ENCODE assay signal across 9 cellular contexts in the genomic region with DNA sequence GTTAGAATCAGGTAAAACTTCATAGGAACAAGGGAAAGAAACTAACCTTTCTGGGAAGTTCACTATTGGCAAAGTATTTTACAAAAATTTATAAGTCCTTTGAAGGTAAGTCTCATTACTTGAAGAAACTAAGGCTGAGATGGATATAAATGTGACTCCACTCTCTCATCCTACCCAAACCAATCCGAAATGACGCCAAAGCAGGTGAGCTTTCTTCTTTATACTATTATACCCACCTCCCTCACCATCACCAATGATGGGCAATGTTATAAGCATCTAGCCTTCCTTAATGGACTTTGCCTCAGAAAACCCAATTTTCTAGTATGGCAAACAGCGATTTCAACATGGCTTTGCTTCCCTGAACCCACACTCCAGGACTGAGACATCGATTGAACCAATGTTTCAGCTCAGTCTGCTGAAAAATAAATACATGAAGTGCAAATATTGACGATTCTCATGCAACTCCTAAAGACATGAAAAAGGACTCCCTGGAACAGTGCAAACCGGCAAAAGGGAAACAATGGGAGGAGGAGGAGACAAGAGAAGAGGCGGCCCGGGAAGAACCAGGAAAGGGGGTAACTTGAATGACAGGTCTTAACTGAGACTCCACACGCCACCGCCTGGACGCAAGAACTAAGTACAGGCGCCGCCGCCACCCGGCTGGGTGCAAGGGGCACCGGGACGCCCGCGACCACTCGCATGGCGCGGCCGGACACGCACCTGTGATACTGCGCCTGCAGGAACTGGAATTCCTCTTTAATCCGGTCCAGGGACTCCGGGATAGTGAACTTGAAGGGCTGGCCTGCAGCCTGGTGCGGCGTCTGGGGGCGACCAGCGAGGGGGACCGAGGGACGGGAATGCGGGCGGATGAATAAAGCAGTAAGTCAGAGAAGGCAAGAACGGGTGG. TPM values are rescaled to one million over a fixed set of nuclear protein-coding genes. Genes with fewer than 3 reads are reported as not detected.
DNase-seq lines count a peak whose midpoint lies in the region; ATAC-seq and TF ChIP-seq lines count a peak whose summit lies in the region.
"Had no signal": no experiment of that assay in that cellular context is flagged by ENCODE, and none has a peak within 500 bp of the region (broad histone marks: within the 10 kb centered on the region; RNA-seq: fewer than 3 reads in every experiment).

No MANE protein-coding gene starts in this region.

- H3K79me2 ChIP-seq in mesendoderm (ENCODE audit: control insufficient read depth, insufficient read depth, low read length): peaks cover 62% of the 10 kb centered on the region

- H3K9me3 Mint-ChIP-seq in CD4-positive, CD25-positive, alpha-beta regulatory T cell: peaks cover 0 to 4% (median 0%) of the 10 kb centered on the region in 7 donors
- H3K9me3 Mint-ChIP-seq in activated CD4-positive, alpha-beta T cell treated with anti-CD3 and anti-CD28 coated beads, Interleukin-2, amount 10 ng/mL, durations not matched to agents 7 days and 5 days: no peaks in the 10 kb centered on the region

- H3K27ac Mint-ChIP-seq in CD4-positive, CD25-positive, alpha-beta regulatory T cell: no peak overlapping the region
- peak overlapping the region; percentile 9 for H3K27ac Mint-ChIP-seq in activated CD4-positive, alpha-beta T cell treated with anti-CD3 and anti-CD28 coated beads, Interleukin-2, amount 10 ng/mL, durations not matched to agents 7 days and 5 days

- no CpG with 5 or more reads among the region's 36 CpGs for WGBS in mesendoderm (ENCODE audit: extremely low coverage, insufficient coverage, low lambda C conversion rate)

- no peak overlapping the region for H3K4me3 ChIP-seq in CD4-positive, CD25-positive, alpha-beta regulatory T cell (ENCODE audit: low read depth, low read length)
- peak overlapping the region; percentile 79 for H3K4me3 ChIP-seq in mesendoderm (ENCODE audit: low read length)
- H3K4me3 ChIP-seq: K562 had no signal

- no peak overlapping the region for H3K4ac ChIP-seq in mesendoderm (ENCODE audit: low read depth, low read length)

- peaks cover 18% of the 10 kb centered on the region for H3K27me3 Mint-ChIP-seq in CD4-positive, CD25-positive, alpha-beta regulatory T cell
- peaks cover 32% of the 10 kb centered on the region for H3K27me3 Mint-ChIP-seq in activated CD4-positive, alpha-beta T cell treated with anti-CD3 and anti-CD28 coated beads, Interleukin-2, amount 10 ng/mL, durations not matched to agents 7 days and 5 days

- H3K23ac ChIP-seq in mesendoderm (ENCODE audit: low read length): no peak overlapping the region

- peak overlapping the region; percentile 98 for H3K18ac ChIP-seq in mesendoderm (ENCODE audit: low read length)

- H3K9ac ChIP-seq in mesendoderm (ENCODE audit: low read length): peak overlapping the region; percentile 81

- no peak overlapping the region for H3K27ac ChIP-seq in CD4-positive, CD25-positive, alpha-beta regulatory T cell (ENCODE audit: insufficient read depth, low read length, poor library complexity, severe bottlenecking)
- H3K27ac ChIP-seq in mesendoderm (ENCODE audit: low read depth, low read length): peak overlapping the region; percentile 60

- CTCF ChIA-PET in activated CD4-positive, alpha-beta T cell treated with anti-CD3 and anti-CD28 coated beads, Interleukin-2, amount 10 ng/mL, durations not matched to agents 7 days and 5 days (lab: Charles Lee): no interaction called here

- H3K4me2 ChIP-seq in mesendoderm (ENCODE audit: low read length): peak overlapping the region; percentile 50

- H3K4me1 Mint-ChIP-seq in CD4-positive, CD25-positive, alpha-beta regulatory T cell: peaks cover 0 to 13% (median 4%) of the 10 kb centered on the region in 4 donors
- H3K4me1 Mint-ChIP-seq in activated CD4-positive, alpha-beta T cell treated with anti-CD3 and anti-CD28 coated beads, Interleukin-2, amount 10 ng/mL, durations not matched to agents 7 days and 5 days: peaks cover 29% of the 10 kb centered on the region

- no peak for TF ChIP-seq POLR2A in erythroblast (IDR thresholded peaks at IDR 0.05; ENCODE audit: low read length)

- H4K5ac ChIP-seq in mesendoderm (ENCODE audit: low read length): no peak overlapping the region

- peak overlapping the region; percentile 39 for H2BK5ac ChIP-seq in mesendoderm (ENCODE audit: low read length)

- no peaks in the 10 kb centered on the region for H3K36me3 ChIP-seq in CD4-positive, CD25-positive, alpha-beta regulatory T cell (ENCODE audit: control insufficient read depth, insufficient read depth, low read length)
- H3K36me3 ChIP-seq in mesendoderm (ENCODE audit: control insufficient read depth, insufficient read depth, low read length): no peaks in the 10 kb centered on the region

- H3K9me3 ChIP-seq in CD4-positive, CD25-positive, alpha-beta regulatory T cell (ENCODE audit: control insufficient read depth in 2 of 2, low read length in 2 of 2): no peaks in the 10 kb centered on the region

- peaks cover 9% of the 10 kb centered on the region for H3K27me3 ChIP-seq in CD4-positive, CD25-positive, alpha-beta regulatory T cell (ENCODE audit: control insufficient read depth, insufficient read depth, low read length)
- no peaks in the 10 kb centered on the region for H3K27me3 ChIP-seq in mesendoderm (ENCODE audit: insufficient read depth, low read length, poor library complexity)

- peak overlapping the region; percentile 65 for H2BK120ac ChIP-seq in mesendoderm (ENCODE audit: low read depth, low read length)

- ATAC-seq in CD4-positive, CD25-positive, alpha-beta regulatory T cell (ENCODE audit: low read depth in 2 of 2): no peak
- ATAC-seq: K562 had no signal

- no peak overlapping the region for H4K8ac ChIP-seq in mesendoderm (ENCODE audit: low read depth, low read length)

- DNase-seq in CD4-positive, CD25-positive, alpha-beta regulatory T cell: peak in 1 of 3 donors; percentile 11
- DNase-seq in HCEC 1CT (peak; percentile 86), NCI-H2029 treated with DMSO at 0.1 percent for 48 hours (lab: John Stamatoyannopoulos, UW) (peak; percentile 76), erythroblast (lab: John Stamatoyannopoulos, UW) (peak; percentile 72 to 79), mesendoderm (peak; percentile 94), stromal cell of bone marrow (ENCODE audit: low read depth) (peak; percentile 67)
- DNase-seq in activated CD4-positive, alpha-beta T cell treated with anti-CD3 and anti-CD28 coated beads, Interleukin-2, amount 10 ng/mL, durations not matched to agents 7 days and 5 days: peak; percentile 17
- DNase-seq in activated effector memory CD4-positive, alpha-beta T cell treated with anti-CD3 and anti-CD28 coated beads, Interleukin-2, amount 50 U/mL, for 16 hours: no peak

- POLR2A ChIA-PET in activated CD4-positive, alpha-beta T cell treated with anti-CD3 and anti-CD28 coated beads, Interleukin-2, amount 10 ng/mL, durations not matched to agents 7 days and 5 days (lab: Charles Lee): no interaction called here

- H3K79me1 ChIP-seq in mesendoderm (ENCODE audit: low read length): peaks cover 7% of the 10 kb centered on the region

- H3K4me1 ChIP-seq in CD4-positive, CD25-positive, alpha-beta regulatory T cell (ENCODE audit: control insufficient read depth, insufficient read depth, low read length, poor library complexity, severe bottlenecking): peaks cover 6% of the 10 kb centered on the region
- H3K4me1 ChIP-seq in mesendoderm (ENCODE audit: control insufficient read depth, low read depth, low read length): peaks cover 4% of the 10 kb centered on the region

- no peak overlapping the region for H2AK5ac ChIP-seq in mesendoderm (ENCODE audit: low read length)

- H3K36me3 Mint-ChIP-seq in CD4-positive, CD25-positive, alpha-beta regulatory T cell: no peaks in the 10 kb centered on the region
- no peaks in the 10 kb centered on the region for H3K36me3 Mint-ChIP-seq in activated CD4-positive, alpha-beta T cell treated with anti-CD3 and anti-CD28 coated beads, Interleukin-2, amount 10 ng/mL, durations not matched to agents 7 days and 5 days (ENCODE audit: low read depth)

- peak overlapping the region in 3 of 4 donors; percentile 64 to 73 (median 68) for H3K4me3 Mint-ChIP-seq in CD4-positive, CD25-positive, alpha-beta regulatory T cell
- peak overlapping the region; percentile 51 for H3K4me3 Mint-ChIP-seq in activated CD4-positive, alpha-beta T cell treated with anti-CD3 and anti-CD28 coated beads, Interleukin-2, amount 10 ng/mL, durations not matched to agents 7 days and 5 days

- H3K56ac ChIP-seq in mesendoderm (ENCODE audit: low read length): peak overlapping the region; percentile 91

- H2BK15ac ChIP-seq in mesendoderm (replicated peaks; ENCODE audit: low read depth): no peak overlapping the region

RNA-seq across cellular contexts. Expression of a gene that starts 2.5 kb away (rescaled TPM):
- 0.74 TPM for total RNA-seq in CD4-positive, CD25-positive, alpha-beta regulatory T cell
- 1 to 10 TPM in 1 of 4 donors, under 1 TPM in 2, not detected in 1; 0.03 to 5.5 (median 0.11) TPM for polyA plus RNA-seq in CD4-positive, CD25-positive, alpha-beta regulatory T cell
- under 1 TPM; 0.37 to 0.75 TPM for total RNA-seq in activated CD4-positive, alpha-beta T cell treated with anti-CD3 and anti-CD28 coated beads, Interleukin-2, amount 10 ng/mL, durations not matched to agents 7 days and 5 days
- 35.4 TPM for polyA plus RNA-seq in mesendoderm (2013, experiment 1 of 2)
- 37.2 TPM for polyA plus RNA-seq in mesendoderm (2013, experiment 2 of 2)
- polyA plus RNA-seq: K562 had no signal
